ENCODE assay signal across 1 cellular context in genomic region chr7:50562126-50562525, GRCh38.
TF ChIP-seq lines count a peak whose summit lies in the region.

No MANE protein-coding gene starts in this region.

TF ChIP-seq in GM23338, 12 proteins besides CTCF, POLR2A, EP300 and RAD21:
- TF ChIP-seq, protein P1, sequence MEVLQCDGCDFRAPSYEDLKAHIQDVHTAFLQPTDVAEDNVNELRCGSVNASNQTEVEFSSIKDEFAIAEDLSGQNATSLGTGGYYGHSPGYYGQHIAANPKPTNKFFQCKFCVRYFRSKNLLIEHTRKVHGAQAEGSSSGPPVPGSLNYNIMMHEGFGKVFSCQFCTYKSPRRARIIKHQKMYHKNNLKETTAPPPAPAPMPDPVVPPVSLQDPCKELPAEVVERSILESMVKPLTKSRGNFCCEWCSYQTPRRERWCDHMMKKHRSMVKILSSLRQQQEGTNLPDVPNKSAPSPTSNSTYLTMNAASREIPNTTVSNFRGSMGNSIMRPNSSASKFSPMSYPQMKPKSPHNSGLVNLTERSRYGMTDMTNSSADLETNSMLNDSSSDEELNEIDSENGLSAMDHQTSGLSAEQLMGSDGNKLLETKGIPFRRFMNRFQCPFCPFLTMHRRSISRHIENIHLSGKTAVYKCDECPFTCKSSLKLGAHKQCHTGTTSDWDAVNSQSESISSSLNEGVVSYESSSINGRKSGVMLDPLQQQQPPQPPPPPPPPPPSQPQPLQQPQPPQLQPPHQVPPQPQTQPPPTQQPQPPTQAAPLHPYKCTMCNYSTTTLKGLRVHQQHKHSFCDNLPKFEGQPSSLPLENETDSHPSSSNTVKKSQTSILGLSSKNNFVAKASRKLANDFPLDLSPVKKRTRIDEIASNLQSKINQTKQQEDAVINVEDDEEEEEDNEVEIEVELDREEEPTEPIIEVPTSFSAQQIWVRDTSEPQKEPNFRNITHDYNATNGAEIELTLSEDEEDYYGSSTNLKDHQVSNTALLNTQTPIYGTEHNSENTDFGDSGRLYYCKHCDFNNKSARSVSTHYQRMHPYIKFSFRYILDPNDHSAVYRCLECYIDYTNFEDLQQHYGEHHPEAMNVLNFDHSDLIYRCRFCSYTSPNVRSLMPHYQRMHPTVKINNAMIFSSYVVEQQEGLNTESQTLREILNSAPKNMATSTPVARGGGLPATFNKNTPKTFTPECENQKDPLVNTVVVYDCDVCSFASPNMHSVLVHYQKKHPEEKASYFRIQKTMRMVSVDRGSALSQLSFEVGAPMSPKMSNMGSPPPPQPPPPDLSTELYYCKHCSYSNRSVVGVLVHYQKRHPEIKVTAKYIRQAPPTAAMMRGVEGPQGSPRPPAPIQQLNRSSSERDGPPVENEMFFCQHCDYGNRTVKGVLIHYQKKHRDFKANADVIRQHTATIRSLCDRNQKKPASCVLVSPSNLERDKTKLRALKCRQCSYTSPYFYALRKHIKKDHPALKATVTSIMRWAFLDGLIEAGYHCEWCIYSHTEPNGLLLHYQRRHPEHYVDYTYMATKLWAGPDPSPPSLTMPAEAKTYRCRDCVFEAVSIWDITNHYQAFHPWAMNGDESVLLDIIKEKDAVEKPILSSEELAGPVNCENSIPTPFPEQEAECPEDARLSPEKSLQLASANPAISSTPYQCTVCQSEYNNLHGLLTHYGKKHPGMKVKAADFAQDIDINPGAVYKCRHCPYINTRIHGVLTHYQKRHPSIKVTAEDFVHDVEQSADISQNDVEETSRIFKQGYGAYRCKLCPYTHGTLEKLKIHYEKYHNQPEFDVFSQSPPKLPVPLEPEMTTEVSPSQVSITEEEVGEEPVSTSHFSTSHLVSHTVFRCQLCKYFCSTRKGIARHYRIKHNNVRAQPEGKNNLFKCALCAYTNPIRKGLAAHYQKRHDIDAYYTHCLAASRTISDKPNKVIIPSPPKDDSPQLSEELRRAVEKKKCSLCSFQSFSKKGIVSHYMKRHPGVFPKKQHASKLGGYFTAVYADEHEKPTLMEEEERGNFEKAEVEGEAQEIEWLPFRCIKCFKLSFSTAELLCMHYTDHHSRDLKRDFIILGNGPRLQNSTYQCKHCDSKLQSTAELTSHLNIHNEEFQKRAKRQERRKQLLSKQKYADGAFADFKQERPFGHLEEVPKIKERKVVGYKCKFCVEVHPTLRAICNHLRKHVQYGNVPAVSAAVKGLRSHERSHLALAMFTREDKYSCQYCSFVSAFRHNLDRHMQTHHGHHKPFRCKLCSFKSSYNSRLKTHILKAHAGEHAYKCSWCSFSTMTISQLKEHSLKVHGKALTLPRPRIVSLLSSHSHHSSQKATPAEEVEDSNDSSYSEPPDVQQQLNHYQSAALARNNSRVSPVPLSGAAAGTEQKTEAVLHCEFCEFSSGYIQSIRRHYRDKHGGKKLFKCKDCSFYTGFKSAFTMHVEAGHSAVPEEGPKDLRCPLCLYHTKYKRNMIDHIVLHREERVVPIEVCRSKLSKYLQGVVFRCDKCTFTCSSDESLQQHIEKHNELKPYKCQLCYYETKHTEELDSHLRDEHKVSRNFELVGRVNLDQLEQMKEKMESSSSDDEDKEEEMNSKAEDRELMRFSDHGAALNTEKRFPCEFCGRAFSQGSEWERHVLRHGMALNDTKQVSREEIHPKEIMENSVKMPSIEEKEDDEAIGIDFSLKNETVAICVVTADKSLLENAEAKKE (CRISPR knock-in tag; IDR thresholded peaks at IDR 0.05) = no peak
- TF ChIP-seq CREB1 (CRISPR knock-in tag; IDR thresholded peaks at IDR 0.05; ENCODE audit: low read depth) (no peak), EZH2 (IDR thresholded peaks at IDR 0.05; ENCODE audit: low read depth, unreplicated experiment) (no peak), JUNB (IDR thresholded peaks at IDR 0.05; ENCODE audit: unreplicated experiment) (no peak), EZH2phosphoT487 (IDR thresholded peaks at IDR 0.05; ENCODE audit: unreplicated experiment) (no peak), POLR2AphosphoS5 (IDR thresholded peaks at IDR 0.05; ENCODE audit: low read depth) (no peak), REST (IDR thresholded peaks at IDR 0.05; ENCODE audit: unreplicated experiment) (no peak), STAT1 (IDR thresholded peaks at IDR 0.05; ENCODE audit: unreplicated experiment) (no peak), NANOG (IDR thresholded peaks at IDR 0.05; ENCODE audit: borderline replicate concordance) (no peak), ZNF331 (CRISPR knock-in tag; IDR thresholded peaks at IDR 0.05; ENCODE audit: low read depth) (no peak), ZNF114 (CRISPR knock-in tag; IDR thresholded peaks at IDR 0.05) (no peak)
- TF ChIP-seq, protein P2, sequence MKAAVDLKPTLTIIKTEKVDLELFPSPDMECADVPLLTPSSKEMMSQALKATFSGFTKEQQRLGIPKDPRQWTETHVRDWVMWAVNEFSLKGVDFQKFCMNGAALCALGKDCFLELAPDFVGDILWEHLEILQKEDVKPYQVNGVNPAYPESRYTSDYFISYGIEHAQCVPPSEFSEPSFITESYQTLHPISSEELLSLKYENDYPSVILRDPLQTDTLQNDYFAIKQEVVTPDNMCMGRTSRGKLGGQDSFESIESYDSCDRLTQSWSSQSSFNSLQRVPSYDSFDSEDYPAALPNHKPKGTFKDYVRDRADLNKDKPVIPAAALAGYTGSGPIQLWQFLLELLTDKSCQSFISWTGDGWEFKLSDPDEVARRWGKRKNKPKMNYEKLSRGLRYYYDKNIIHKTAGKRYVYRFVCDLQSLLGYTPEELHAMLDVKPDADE (IDR thresholded peaks at IDR 0.05) = no peak
